In the genomic region with DNA sequence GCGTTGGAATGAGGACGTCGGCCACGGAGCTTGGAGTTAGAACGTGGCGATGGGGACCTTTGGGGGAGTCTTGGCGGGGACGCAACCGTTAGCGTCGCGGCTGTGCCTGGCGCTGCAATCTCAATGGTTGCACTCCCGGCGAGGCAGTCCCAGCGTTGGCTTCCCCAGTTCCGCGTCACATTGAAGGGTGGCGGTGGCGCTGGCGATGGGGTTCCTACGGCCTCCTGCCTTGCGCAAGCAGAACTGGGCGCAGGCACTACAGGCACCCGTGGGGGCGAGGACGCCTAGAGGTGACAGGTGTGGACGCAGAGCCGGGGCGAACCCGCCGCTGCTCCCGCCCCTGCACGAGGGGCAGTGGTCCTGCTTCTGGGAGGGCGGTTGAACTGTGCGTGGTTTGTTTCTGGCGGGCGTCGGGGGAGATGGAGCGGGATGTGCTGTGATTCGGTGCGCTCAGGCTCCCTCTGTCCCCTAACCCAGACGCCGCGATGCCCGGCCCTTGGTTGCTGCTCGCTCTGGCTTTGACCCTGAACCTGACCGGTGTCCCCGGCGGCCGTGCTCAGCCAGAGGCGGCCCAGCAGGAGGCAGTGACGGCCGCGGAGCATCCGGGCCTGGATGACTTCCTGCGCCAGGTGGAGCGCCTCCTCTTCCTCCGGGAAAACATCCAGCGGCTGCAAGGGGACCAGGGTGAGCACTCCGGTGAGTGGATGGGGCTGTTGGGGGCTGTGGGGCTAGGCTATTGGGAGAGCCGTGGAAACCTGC, we compare ENCODE assay signal across 9 cellular contexts. TPM values are rescaled to one million over a fixed set of nuclear protein-coding genes. Genes with fewer than 3 reads are reported as not detected.
DNase-seq lines count a peak whose midpoint lies in the region; ATAC-seq, FAIRE-seq and TF ChIP-seq lines count a peak whose summit lies in the region.
"Had no signal": no experiment of that assay in that cellular context is flagged by ENCODE, and none has a peak within 500 bp of the region (broad histone marks: within the 10 kb centered on the region; RNA-seq: fewer than 3 reads in every experiment).

No MANE protein-coding gene starts in this region.

- no peak for TF ChIP-seq POLR2A in thyroid gland (IDR thresholded peaks at IDR 0.05)

- no peaks in the 10 kb centered on the region for H4K20me1 ChIP-seq in astrocyte (ENCODE audit: insufficient read depth, low read length)

- no peak overlapping the region for H3K27ac Mint-ChIP-seq in astrocyte (ENCODE audit: unreplicated experiment)
- no peak overlapping the region for H3K27ac Mint-ChIP-seq in HFFc6

- peak overlapping the region; percentile 57 for H3K4me2 ChIP-seq in astrocyte (ENCODE audit: low read length)

- H3K27ac ChIP-seq in astrocyte (ENCODE audit: low read depth, low read length) (no peak overlapping the region), thyroid gland (no peak overlapping the region)

- H3K4me3 Mint-ChIP-seq in astrocyte (ENCODE audit: unreplicated experiment) (peak overlapping the region; percentile 67), HFFc6 (no peak overlapping the region; the same call in 1 of the 2 replicates)

- intact Hi-C loops in thyroid gland (cut with DNase I) = no loop called here

- WGBS in thyroid gland, 2 donors = 4 to 6% methylated on average over 16 to 48 of the region's 62 CpGs

- H3K36me3 ChIP-seq in astrocyte (ENCODE audit: insufficient read depth, low read length) = no peaks in the 10 kb centered on the region
- H3K36me3 ChIP-seq in thyroid gland = no peaks in the 10 kb centered on the region

- H3K4me1 ChIP-seq in astrocyte (ENCODE audit: insufficient read depth, low read length) (peaks cover 5% of the 10 kb centered on the region), thyroid gland (peaks cover 13 to 17% of the 10 kb centered on the region in 2 donors)

- H3K9me3 ChIP-seq in astrocyte (ENCODE audit: insufficient read depth, low read depth, low read length) (no peaks in the 10 kb centered on the region), thyroid gland (no peaks in the 10 kb centered on the region)

- TF ChIP-seq CTCF in astrocyte (IDR thresholded peaks at IDR 0.05; ENCODE audit: insufficient read depth, low read depth, low read length) (no peak), thyroid gland (IDR thresholded peaks at IDR 0.05) (no peak), HFFc6 (IDR thresholded peaks at IDR 0.05) (no peak)

- peaks cover 7% of the 10 kb centered on the region for H3K9me3 Mint-ChIP-seq in astrocyte (ENCODE audit: unreplicated experiment)
- no peaks in the 10 kb centered on the region for H3K9me3 Mint-ChIP-seq in HFFc6

- no peak for ATAC-seq in HG02870 (IDR thresholded peaks at IDR 0.05; ENCODE audit: unreplicated experiment)

- H3K4me1 Mint-ChIP-seq in astrocyte (ENCODE audit: low read depth, unreplicated experiment) (no peaks in the 10 kb centered on the region), HFFc6 (ENCODE audit: low read depth) (no peaks in the 10 kb centered on the region)

- H3K27me3 ChIP-seq in astrocyte (ENCODE audit: insufficient read depth, low read length) (peaks cover 69% of the 10 kb centered on the region), thyroid gland (peaks cover 11% of the 10 kb centered on the region)

- H3K36me3 Mint-ChIP-seq in astrocyte (ENCODE audit: low read depth, unreplicated experiment) (peaks cover under 1% of the 10 kb centered on the region), HFFc6 (ENCODE audit: low read depth) (no peaks in the 10 kb centered on the region)

- peak; percentile 38 for DNase-seq in activated CD4-positive, alpha-beta T cell treated with anti-CD3 and anti-CD28 coated beads for 48 hours
- no peak for DNase-seq in activated CD4-positive, alpha-beta T cell treated with anti-CD3 and anti-CD28 coated beads for 1 hour
- DNase-seq in astrocyte (ENCODE audit: low read depth) (no peak), medulla oblongata (ENCODE audit: extremely low spot score) (peak; percentile 11), thyroid gland (peak; percentile 1 to 5), HFFc6 (no peak), SHP77 (lab: John Stamatoyannopoulos, UW) (no peak)

- no peak for FAIRE-seq in astrocyte (lab: Jason Lieb, UNC)

- no peak overlapping the region for H2AFZ ChIP-seq in astrocyte (ENCODE audit: low read depth, low read length)

- no peaks in the 10 kb centered on the region for H3K79me2 ChIP-seq in astrocyte (ENCODE audit: insufficient read depth, low read length)

- no peak overlapping the region for H3K4me3 ChIP-seq in astrocyte (ENCODE audit: insufficient read depth, low read depth, low read length)
- peak overlapping the region in 1 of 3 donors; percentile 9 for H3K4me3 ChIP-seq in thyroid gland (replicated peaks in 1 of 3)

- no peak overlapping the region for H3K9ac ChIP-seq in astrocyte (ENCODE audit: low read length)

- peaks cover 91% of the 10 kb centered on the region for H3K27me3 Mint-ChIP-seq in astrocyte (ENCODE audit: low read depth, unreplicated experiment)
- peaks cover 69% of the 10 kb centered on the region for H3K27me3 Mint-ChIP-seq in HFFc6 (ENCODE audit: insufficient read depth)

RNA-seq across cellular contexts. Expression of a gene that starts 1.0 kb away (rescaled TPM):
- total RNA-seq in astrocyte = 0.14 TPM in 1 of 2 replicates, not detected in the other
- total RNA-seq in thyroid gland = under 1 TPM in 1 of 4 donors, not detected in 3; 0.22 TPM
- not detected for total RNA-seq in HFFc6 (2021; fragmentation: NEBNext Ultra II Directional; extraction: Animal tissue kit (Norgen Biotek cat#: 25700))
- total RNA-seq: myocyte had no signal

Comparison
In these comparisons a context has a peak if more than half of its experiments do, and no peak if none do; other contexts are left out.
1. DNase-seq: peak in activated CD4-positive, alpha-beta T cell treated with anti-CD3 and anti-CD28 coated beads for 48 hours (single experiment), medulla oblongata (single experiment) and thyroid gland (2 of 2); none in activated CD4-positive, alpha-beta T cell treated with anti-CD3 and anti-CD28 coated beads for 1 hour (single experiment), astrocyte (single experiment), HFFc6 (single experiment) and SHP77 (0 of 2).